Comparison of ENCODE assay signal across 1 cellular context in genomic region chr1:154419620-154420020, GRCh38.
TF ChIP-seq lines count a peak whose summit lies in the region.

No MANE protein-coding gene starts in this region.

TF ChIP-seq in HepG2, 621 proteins besides CTCF, POLR2A, EP300 and RAD21 (continued from another document and continues in another):
- TF ChIP-seq ZNF710 (CRISPR knock-in tag; IDR thresholded peaks at IDR 0.05; ENCODE audit: borderline replicate concordance) (peak; percentile 60; the same call in 1 of the 2 replicates), ZNF577 (CRISPR knock-in tag; IDR thresholded peaks at IDR 0.05; ENCODE audit: borderline replicate concordance, low read depth) (no peak), ZNF674 (CRISPR knock-in tag; IDR thresholded peaks at IDR 0.05; ENCODE audit: low read depth) (no peak), ZFP36L2 (CRISPR knock-in tag; IDR thresholded peaks at IDR 0.05) (no peak), KDM4B (CRISPR knock-in tag; IDR thresholded peaks at IDR 0.05) (peak; percentile 60; the same call in 1 of the 2 replicates), PCBP1 (IDR thresholded peaks at IDR 0.05; ENCODE audit: borderline replicate concordance, low read depth, low read length) (no peak), ZNF670 (CRISPR knock-in tag; IDR thresholded peaks at IDR 0.05; ENCODE audit: borderline replicate concordance) (no peak), TCF7 (IDR thresholded peaks at IDR 0.05; ENCODE audit: low read depth) (peak; percentile 42; the same call in 1 of the 2 replicates), HNF1A (IDR thresholded peaks at IDR 0.05; ENCODE audit: low read depth) (no peak), HNF1A (CRISPR knock-in tag; IDR thresholded peaks at IDR 0.05; ENCODE audit: borderline replicate concordance) (0 out of 2 replicates have a peak, but pooled peaks have one; percentile 27), FOXA3 (CRISPR knock-in tag; IDR thresholded peaks at IDR 0.05) (peak; percentile 96), HES4 (CRISPR knock-in tag; IDR thresholded peaks at IDR 0.05; ENCODE audit: borderline replicate concordance) (no peak), JUNB (CRISPR knock-in tag; IDR thresholded peaks at IDR 0.05; ENCODE audit: borderline replicate concordance) (no peak), NFYC (CRISPR knock-in tag; IDR thresholded peaks at IDR 0.05) (no peak), ZNF850 (CRISPR knock-in tag; conservative IDR thresholded peaks at IDR 0.05) (no peak), U2AF1 (optimal IDR thresholded peaks at IDR 0.05; ENCODE audit: low read depth, low read length) (no peak), MTF1 (CRISPR knock-in tag; IDR thresholded peaks at IDR 0.05) (no peak), TBP (CRISPR knock-in tag; IDR thresholded peaks at IDR 0.05) (no peak), YEATS2 (CRISPR knock-in tag; IDR thresholded peaks at IDR 0.05; ENCODE audit: borderline replicate concordance) (peak; percentile 54; the same call in 1 of the 2 replicates), NR2C2 (CRISPR knock-in tag; IDR thresholded peaks at IDR 0.05; ENCODE audit: borderline replicate concordance) (no peak), PBX3 (CRISPR knock-in tag; IDR thresholded peaks at IDR 0.05; ENCODE audit: borderline replicate concordance) (no peak), ZNF431 (CRISPR knock-in tag; IDR thresholded peaks at IDR 0.05; ENCODE audit: borderline replicate concordance, low read depth) (0 out of 2 replicates have a peak, but pooled peaks have one; percentile 27), SNAPC2 (CRISPR knock-in tag; IDR thresholded peaks at IDR 0.05) (no peak), SNRNP70 (IDR thresholded peaks at IDR 0.05; ENCODE audit: low read depth, low read length) (no peak), MBD4 (IDR thresholded peaks at IDR 0.05; ENCODE audit: borderline replicate concordance, low read length) (no peak), PAXIP1 (CRISPR knock-in tag; conservative IDR thresholded peaks at IDR 0.05) (peak; percentile 92), KDM3A (CRISPR knock-in tag; IDR thresholded peaks at IDR 0.05; ENCODE audit: low read depth) (no peak), ZNF121 (CRISPR knock-in tag; IDR thresholded peaks at IDR 0.05) (no peak), HMGXB4 (CRISPR knock-in tag; IDR thresholded peaks at IDR 0.05; ENCODE audit: borderline replicate concordance in 1 of 2, low read depth in 1 of 2) (peak; percentile 35 to 49; a peak in 1 of 4 replicates), KAT2B (IDR thresholded peaks at IDR 0.05; ENCODE audit: borderline replicate concordance, low read depth, low read length) (no peak), ZNF274 (CRISPR knock-in tag; IDR thresholded peaks at IDR 0.05) (no peak), ZNF12 (CRISPR knock-in tag; IDR thresholded peaks at IDR 0.05) (0 out of 2 replicates have a peak, but pooled peaks have one; percentile 59), YEATS4 (CRISPR knock-in tag; IDR thresholded peaks at IDR 0.05; ENCODE audit: borderline replicate concordance) (peak; percentile 74; the same call in 1 of the 2 replicates), GZF1 (CRISPR knock-in tag; IDR thresholded peaks at IDR 0.05) (no peak), ZZZ3 (CRISPR knock-in tag; IDR thresholded peaks at IDR 0.05; ENCODE audit: borderline replicate concordance) (no peak), ZNF362 (CRISPR knock-in tag; IDR thresholded peaks at IDR 0.05; ENCODE audit: borderline replicate concordance) (peak; percentile 54; the same call in 1 of the 2 replicates), SIN3B (IDR thresholded peaks at IDR 0.05; ENCODE audit: low read length) (no peak), ZNF749 (CRISPR knock-in tag; IDR thresholded peaks at IDR 0.05; ENCODE audit: borderline replicate concordance) (no peak; the same call in 1 of the 2 replicates), SAFB2 (CRISPR knock-in tag; IDR thresholded peaks at IDR 0.05; ENCODE audit: borderline replicate concordance, low read depth) (no peak), CENPX (CRISPR knock-in tag; IDR thresholded peaks at IDR 0.05) (no peak), CERS6 (CRISPR knock-in tag; IDR thresholded peaks at IDR 0.05) (no peak), TCF7L2 (IDR thresholded peaks at IDR 0.05; ENCODE audit: low read depth, low read length) (no peak), ZNF430 (CRISPR knock-in tag; IDR thresholded peaks at IDR 0.05) (peak; percentile 69; the same call in 1 of the 2 replicates), ZFY (CRISPR knock-in tag; IDR thresholded peaks at IDR 0.05) (peak; percentile 65), KAT8 (CRISPR knock-in tag; IDR thresholded peaks at IDR 0.05) (0 out of 2 replicates have a peak, but pooled peaks have one; percentile 14), ZNF780A (CRISPR knock-in tag; IDR thresholded peaks at IDR 0.05) (no peak)
- TF ChIP-seq, protein P1, sequence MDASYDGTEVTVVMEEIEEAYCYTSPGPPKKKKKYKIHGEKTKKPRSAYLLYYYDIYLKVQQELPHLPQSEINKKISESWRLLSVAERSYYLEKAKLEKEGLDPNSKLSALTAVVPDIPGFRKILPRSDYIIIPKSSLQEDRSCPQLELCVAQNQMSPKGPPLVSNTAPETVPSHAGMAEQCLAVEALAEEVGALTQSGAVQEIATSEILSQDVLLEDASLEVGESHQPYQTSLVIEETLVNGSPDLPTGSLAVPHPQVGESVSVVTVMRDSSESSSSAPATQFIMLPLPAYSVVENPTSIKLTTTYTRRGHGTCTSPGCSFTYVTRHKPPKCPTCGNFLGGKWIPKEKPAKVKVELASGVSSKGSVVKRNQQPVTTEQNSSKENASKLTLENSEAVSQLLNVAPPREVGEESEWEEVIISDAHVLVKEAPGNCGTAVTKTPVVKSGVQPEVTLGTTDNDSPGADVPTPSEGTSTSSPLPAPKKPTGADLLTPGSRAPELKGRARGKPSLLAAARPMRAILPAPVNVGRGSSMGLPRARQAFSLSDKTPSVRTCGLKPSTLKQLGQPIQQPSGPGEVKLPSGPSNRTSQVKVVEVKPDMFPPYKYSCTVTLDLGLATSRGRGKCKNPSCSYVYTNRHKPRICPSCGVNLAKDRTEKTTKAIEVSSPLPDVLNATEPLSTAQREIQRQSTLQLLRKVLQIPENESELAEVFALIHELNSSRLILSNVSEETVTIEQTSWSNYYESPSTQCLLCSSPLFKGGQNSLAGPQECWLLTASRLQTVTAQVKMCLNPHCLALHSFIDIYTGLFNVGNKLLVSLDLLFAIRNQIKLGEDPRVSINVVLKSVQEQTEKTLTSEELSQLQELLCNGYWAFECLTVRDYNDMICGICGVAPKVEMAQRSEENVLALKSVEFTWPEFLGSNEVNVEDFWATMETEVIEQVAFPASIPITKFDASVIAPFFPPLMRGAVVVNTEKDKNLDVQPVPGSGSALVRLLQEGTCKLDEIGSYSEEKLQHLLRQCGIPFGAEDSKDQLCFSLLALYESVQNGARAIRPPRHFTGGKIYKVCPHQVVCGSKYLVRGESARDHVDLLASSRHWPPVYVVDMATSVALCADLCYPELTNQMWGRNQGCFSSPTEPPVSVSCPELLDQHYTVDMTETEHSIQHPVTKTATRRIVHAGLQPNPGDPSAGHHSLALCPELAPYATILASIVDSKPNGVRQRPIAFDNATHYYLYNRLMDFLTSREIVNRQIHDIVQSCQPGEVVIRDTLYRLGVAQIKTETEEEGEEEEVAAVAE (CRISPR knock-in tag; IDR thresholded peaks at IDR 0.05; ENCODE audit: borderline replicate concordance) = no peak; the same call in 1 of the 2 replicates
